Comparison of ENCODE assay signal across 28 cellular contexts in the genomic region with DNA sequence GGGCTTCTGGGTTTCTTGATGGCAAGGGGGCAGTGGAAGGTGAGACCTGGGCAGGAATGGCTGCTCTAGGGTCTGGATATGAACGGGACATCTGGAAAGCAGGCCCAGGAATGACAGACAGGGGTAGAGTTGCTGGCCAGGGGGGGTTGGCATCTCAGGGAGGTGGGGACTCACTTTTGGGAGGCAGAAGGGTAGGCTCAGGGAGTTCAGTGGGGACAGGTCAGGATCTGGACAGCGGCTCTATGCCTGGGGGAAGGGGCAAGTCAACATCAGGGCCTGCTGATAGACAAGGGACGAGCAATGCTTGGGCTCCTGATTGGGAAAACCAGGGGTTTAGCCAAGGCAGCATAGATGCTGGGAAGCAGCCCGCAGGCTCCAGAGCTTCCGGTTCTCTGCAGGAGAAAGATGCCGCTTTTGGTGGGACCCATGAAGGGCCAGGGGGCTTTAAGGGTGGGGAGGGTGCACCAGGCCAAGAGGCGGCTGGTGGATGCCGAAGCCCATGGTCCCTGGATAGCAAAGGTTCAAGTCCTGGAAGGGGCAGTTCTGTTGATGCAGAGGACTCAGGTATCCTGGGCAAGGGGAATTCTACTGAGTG. TPM values are rescaled to one million over a fixed set of nuclear protein-coding genes. Genes with fewer than 3 reads are reported as not detected.
"Had no signal": no experiment of that assay in that cellular context is flagged by ENCODE, and none has a peak within 500 bp of the region (broad histone marks: within the 10 kb centered on the region; RNA-seq: fewer than 3 reads in every experiment).

No MANE protein-coding gene starts in this region.

- H3K27me3 ChIP-seq: ovary, sigmoid colon, thyroid gland, upper lobe of left lung had no signal

- DNase-seq: activated CD4-positive, alpha-beta memory T cell treated with anti-CD3 and anti-CD28 coated beads, Interleukin-2, amount 10 ng/mL, durations not matched to agents 7 days and 5 days; activated CD4-positive, alpha-beta T cell treated with anti-CD3 and anti-CD28 coated beads for 1 hour; activated CD4-positive, alpha-beta T cell treated with anti-CD3 and anti-CD28 coated beads, Interleukin-2, amount 10 ng/mL, durations not matched to agents 7 days and 5 days; activated CD8-positive, alpha-beta memory T cell treated with anti-CD3 and anti-CD28 coated beads, Interleukin-2, amount 50 U/mL, for 48 hours; activated naive CD4-positive, alpha-beta T cell treated with anti-CD3 and anti-CD28 coated beads for 36 hours; activated naive CD8-positive, alpha-beta T cell treated with anti-CD3 and anti-CD28 coated beads, Interleukin-2, amount 10 ng/mL, durations not matched to agents 7 days and 5 days; activated T-cell treated with anti-CD3 and anti-CD28 coated beads, Interleukin-2, amount 50 U/mL, for 48 hours; central memory CD4-positive, alpha-beta T cell; foreskin fibroblast; mammary epithelial cell; naive B cell; nephron progenitor cell; retina; sigmoid colon; small intestine; stimulated activated CD4-positive, alpha-beta T cell treated with anti-CD3 and anti-CD28 coated beads, Interleukin-1b, Interleukin-23, amount 100 ng/mL, for 48 hours; stimulated activated CD4-positive, alpha-beta T cell treated with anti-CD3 and anti-CD28 coated beads, Interleukin-4, amount 100 ng/mL, for 4 hours; stimulated activated CD8-positive, alpha-beta memory T cell treated with anti-CD3 and anti-CD28 coated beads, Interleukin-4, amount 100 ng/mL, for 48 hours; substantia nigra; thyroid gland; upper lobe of left lung had no signal

- H3K4me1 ChIP-seq: prostate gland, sigmoid colon, thyroid gland, upper lobe of left lung had no signal

- ATAC-seq: stimulated activated memory B cell treated with anti-CD40 and anti-IgM and Interleukin-4, amounts not matched to agents 10 μg/mL and 1 μg/mL and 100 μg/mL, for 72 hours; stimulated activated naive CD8-positive, alpha-beta T cell treated with anti-CD3 and anti-CD28 coated beads, Interleukin-15, amount 100 ng/mL, for 72 hours had no signal

- H3K4me3 ChIP-seq: ovary, prostate gland, sigmoid colon, thyroid gland, upper lobe of left lung had no signal

- H3K27ac ChIP-seq: ovary, prostate gland, sigmoid colon, thyroid gland, upper lobe of left lung had no signal

- H3K36me3 ChIP-seq: ovary, prostate gland, sigmoid colon, thyroid gland, upper lobe of left lung had no signal

- H3K9me3 ChIP-seq: ovary, prostate gland, sigmoid colon, thyroid gland, upper lobe of left lung had no signal

RNA-seq across cellular contexts. Expression of gene IGFN1, which starts 21.9 kb away (rescaled TPM):
- total RNA-seq: activated CD4-positive, alpha-beta memory T cell treated with anti-CD3 and anti-CD28 coated beads, Interleukin-2, amount 10 ng/mL, durations not matched to agents 7 days and 5 days; activated CD4-positive, alpha-beta T cell treated with anti-CD3 and anti-CD28 coated beads, Interleukin-2, amount 10 ng/mL, durations not matched to agents 7 days and 5 days; activated naive CD4-positive, alpha-beta T cell treated with anti-CD3 and anti-CD28 coated beads for 36 hours; activated naive CD8-positive, alpha-beta T cell treated with anti-CD3 and anti-CD28 coated beads, Interleukin-2, amount 10 ng/mL, durations not matched to agents 7 days and 5 days; activated T-helper 2 cell treated with anti-CD3 and anti-CD28 coated beads, Interferon-gamma antibody, Interleukin-2, Interleukin-4, amounts not matched to agents 10 μg/mL and 5 μg/mL and 100 μg/mL, durations not matched to agents 14 hours and 24 hours and 36 hours; endothelial cell of umbilical vein; T-helper 1 cell treated with Interleukin-12 subunit alpha and Interleukin-12 subunit beta and Interleukin-4 antibody, amounts not matched to agents 30 ng/mL and 1 ng/mL, for 36 hours had no signal
